In genomic region chr12:19456176-19456575, GRCh38 we compare ENCODE assay signal across 29 cellular contexts.
"Had no signal": no experiment of that assay in that cellular context is flagged by ENCODE, and none has a peak within 500 bp of the region (broad histone marks: within the 10 kb centered on the region; RNA-seq: fewer than 3 reads in every experiment).

No MANE protein-coding gene starts in this region.

- H3K27me3 Mint-ChIP-seq: activated B cell treated with CpG ODN at 0.5 μM for 24 hours; activated CD4-positive, alpha-beta T cell treated with anti-CD3 and anti-CD28 coated beads, Interleukin-2, amount 10 ng/mL, durations not matched to agents 24 days and 14 days; activated CD8-positive, alpha-beta memory T cell treated with anti-CD3 and anti-CD28 coated beads, Interleukin-2, amount 10 ng/mL, durations not matched to agents 7 days and 5 days; activated naive CD8-positive, alpha-beta T cell; activated T-cell treated with anti-CD3 and anti-CD28 coated beads, Interleukin-2, amount 50 U/mL, for 24 hours; T-helper 17 cell had no signal

- DNase-seq: activated B cell treated with CpG ODN at 0.5 μM for 24 hours; activated CD4-positive, alpha-beta T cell treated with anti-CD3 and anti-CD28 coated beads for 1 hour; activated CD4-positive, alpha-beta T cell treated with anti-CD3 and anti-CD28 coated beads, Interleukin-2, amount 10 ng/mL, durations not matched to agents 24 days and 14 days; activated CD4-positive, alpha-beta T cell treated with anti-CD3 and anti-CD28 coated beads, Interleukin-2, amount 50 U/mL, for 48 hours; activated CD8-positive, alpha-beta memory T cell treated with anti-CD3 and anti-CD28 coated beads, Interleukin-2, amount 10 ng/mL, durations not matched to agents 7 days and 5 days; activated effector memory CD4-positive, alpha-beta T cell treated with Interleukin-2 at 50 U/mL for 16 hours; activated naive CD4-positive, alpha-beta T cell; activated T-cell treated with anti-CD3 and anti-CD28 coated beads, Interleukin-2, amount 50 U/mL, for 24 hours; brain microvascular endothelial cell; caudate nucleus; IMR-90; Kasumi-1; KBM-7; NCI-H146; NCI-H1930; NCI-H2171; NCI-H226; NCI-H510A; NCI-H69; NK-92 treated with Interleukin-12 subunit alpha and Interleukin-12 subunit beta, amount 100 ng/mL, for 24 hours; OCI-M1; RPMI8226; SHP77; T-helper 17 cell; T-helper 9 cell had no signal

- H3K9me3 ChIP-seq: SJSA1 had no signal

- H3K4me1 ChIP-seq: SJSA1 had no signal

- H3K9me3 Mint-ChIP-seq: activated B cell treated with CpG ODN at 0.5 μM for 24 hours; activated CD4-positive, alpha-beta T cell treated with anti-CD3 and anti-CD28 coated beads, Interleukin-2, amount 10 ng/mL, durations not matched to agents 24 days and 14 days; activated T-cell treated with anti-CD3 and anti-CD28 coated beads, Interleukin-2, amount 50 U/mL, for 24 hours; activated T-helper 1 cell treated with anti-CD3 and anti-CD28 coated beads, Interleukin-12 subunit alpha, Interleukin-12 subunit beta, Interleukin-2, Interleukin-4 antibody, amounts not matched to agents 30 ng/mL and 10 ng/mL and 1 ng/mL, durations not matched to agents 14 hours and 24 hours and 36 hours had no signal

- H3K27me3 ChIP-seq: brain microvascular endothelial cell, SJSA1 had no signal

- H3K4me3 Mint-ChIP-seq: activated B cell treated with CpG ODN at 0.5 μM for 24 hours; activated CD4-positive, alpha-beta T cell treated with anti-CD3 and anti-CD28 coated beads, Interleukin-2, amount 10 ng/mL, durations not matched to agents 24 days and 14 days; activated CD8-positive, alpha-beta memory T cell treated with anti-CD3 and anti-CD28 coated beads, Interleukin-2, amount 10 ng/mL, durations not matched to agents 7 days and 5 days; activated T-cell treated with anti-CD3 and anti-CD28 coated beads, Interleukin-2, amount 50 U/mL, for 24 hours; activated T-helper 1 cell treated with anti-CD3 and anti-CD28 coated beads, Interleukin-12 subunit alpha, Interleukin-12 subunit beta, Interleukin-2, Interleukin-4 antibody, amounts not matched to agents 30 ng/mL and 10 ng/mL and 1 ng/mL, durations not matched to agents 14 hours and 24 hours and 36 hours; T-helper 17 cell had no signal

- H3K36me3 ChIP-seq: brain microvascular endothelial cell, SJSA1 had no signal

- ATAC-seq: activated CD8-positive, alpha-beta memory T cell treated with anti-CD3 and anti-CD28 coated beads, Interleukin-2, amount 10 ng/mL, durations not matched to agents 7 days and 5 days; Panc1; T-helper 17 cell had no signal

- H3K27ac Mint-ChIP-seq: activated B cell treated with CpG ODN at 0.5 μM for 24 hours; activated CD4-positive, alpha-beta T cell treated with anti-CD3 and anti-CD28 coated beads, Interleukin-2, amount 10 ng/mL, durations not matched to agents 24 days and 14 days; activated CD8-positive, alpha-beta memory T cell treated with anti-CD3 and anti-CD28 coated beads, Interleukin-2, amount 10 ng/mL, durations not matched to agents 7 days and 5 days; activated T-helper 1 cell treated with anti-CD3 and anti-CD28 coated beads, Interleukin-12 subunit alpha, Interleukin-12 subunit beta, Interleukin-2, Interleukin-4 antibody, amounts not matched to agents 30 ng/mL and 10 ng/mL and 1 ng/mL, durations not matched to agents 14 hours and 24 hours and 36 hours; T-helper 17 cell had no signal

- H3K4me3 ChIP-seq: SJSA1 had no signal

- H3K27ac ChIP-seq: brain microvascular endothelial cell, SJSA1 had no signal
